ENCODE assay signal across 17 cellular contexts in the genomic region with DNA sequence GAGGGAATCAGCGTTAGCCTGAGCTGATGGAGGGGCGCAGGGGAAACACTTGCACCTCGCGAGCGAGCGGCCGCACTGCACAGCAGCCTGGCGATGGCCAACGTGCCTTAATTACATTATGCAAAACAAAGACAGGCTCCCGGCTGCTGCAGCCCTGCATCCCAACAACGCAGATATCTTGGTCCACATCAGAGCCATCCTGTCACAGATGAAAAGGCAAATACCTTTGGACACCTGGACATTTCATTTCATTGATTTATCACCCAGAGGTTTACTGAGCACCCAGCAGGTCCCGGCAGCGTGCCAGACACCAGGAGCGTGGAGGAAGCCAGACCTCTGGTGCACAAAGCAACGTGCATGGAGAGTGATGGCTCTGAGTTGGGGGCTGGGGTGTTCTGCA.
DNase-seq lines count a peak whose midpoint lies in the region; ATAC-seq and TF ChIP-seq lines count a peak whose summit lies in the region.
"Had no signal": no experiment of that assay in that cellular context is flagged by ENCODE, and none has a peak within 500 bp of the region (broad histone marks: within the 10 kb centered on the region; RNA-seq: fewer than 3 reads in every experiment).

No MANE protein-coding gene starts in this region.

- H3K9me3 Mint-ChIP-seq in type B pancreatic cell, result no peaks in the 10 kb centered on the region
- H3K9me3 Mint-ChIP-seq in activated CD8-positive, alpha-beta T cell treated with anti-CD3 and anti-CD28 coated beads for 36 hours, result no peaks in the 10 kb centered on the region

- H3K27ac Mint-ChIP-seq in type B pancreatic cell, result no peak overlapping the region
- H3K27ac Mint-ChIP-seq in activated CD8-positive, alpha-beta T cell treated with anti-CD3 and anti-CD28 coated beads for 36 hours, result no peak overlapping the region
- H3K27ac Mint-ChIP-seq: CD14-positive monocyte, GM23338 had no signal

- no peak overlapping the region for H3K4me3 ChIP-seq in BE2C (ENCODE audit: low read depth, low read length)
- H3K4me3 ChIP-seq: A549, GM23338, MG63 had no signal

- DNase-seq in activated effector memory CD4-positive, alpha-beta T cell treated with anti-CD3 and anti-CD28 coated beads, Interleukin-2, amount 50 U/mL, for 16 hours, result peak; percentile 34
- DNase-seq in activated effector memory CD4-positive, alpha-beta T cell treated with Interleukin-2 at 50 U/mL for 16 hours, result no peak
- DNase-seq in RPMI8226 (peak; percentile 34), mesenteric fat pad (ENCODE audit: low spot score) (peak; percentile 68), type B pancreatic cell (ENCODE audit: extremely low spot score, unreplicated experiment) (peak; percentile 49), BE2C (no peak)
- no peak for DNase-seq in activated CD8-positive, alpha-beta T cell treated with anti-CD3 and anti-CD28 coated beads for 36 hours
- DNase-seq: DMS53; MG63; NCI-H1105; NCI-H1930; NCI-H2171; NK-92 treated with Interleukin-12 subunit alpha and Interleukin-12 subunit beta, amount 100 ng/mL, for 24 hours had no signal

- H3K4me1 ChIP-seq in BE2C, result no peaks in the 10 kb centered on the region
- H3K4me1 ChIP-seq: A549 had no signal

- no peak for ATAC-seq in HG02642 (IDR thresholded peaks at IDR 0.05; ENCODE audit: poor library complexity, unreplicated experiment)
- no peak for ATAC-seq in activated CD8-positive, alpha-beta T cell treated with anti-CD3 and anti-CD28 coated beads for 36 hours
- ATAC-seq: A549, GM23338 had no signal

- H3K4me3 Mint-ChIP-seq in type B pancreatic cell, result no peak overlapping the region
- H3K4me3 Mint-ChIP-seq in activated CD8-positive, alpha-beta T cell treated with anti-CD3 and anti-CD28 coated beads for 36 hours, result no peak overlapping the region
- H3K4me3 Mint-ChIP-seq: CD14-positive monocyte, GM23338 had no signal

- POLR2A ChIA-PET in activated CD8-positive, alpha-beta T cell treated with anti-CD3 and anti-CD28 coated beads for 36 hours (lab: Charles Lee), result no interaction called here

- H3K4me1 Mint-ChIP-seq in type B pancreatic cell (ENCODE audit: unreplicated experiment), result no peaks in the 10 kb centered on the region
- H3K4me1 Mint-ChIP-seq in activated CD8-positive, alpha-beta T cell treated with anti-CD3 and anti-CD28 coated beads for 36 hours (ENCODE audit: low read depth), result no peaks in the 10 kb centered on the region
- H3K4me1 Mint-ChIP-seq: CD14-positive monocyte, GM23338 had no signal

- no peaks in the 10 kb centered on the region; the same call in 1 of the 2 replicates for H3K9me3 ChIP-seq in BE2C
- H3K9me3 ChIP-seq: A549, MG63 had no signal

- CTCF ChIA-PET in activated CD8-positive, alpha-beta T cell treated with anti-CD3 and anti-CD28 coated beads for 36 hours (lab: Charles Lee), result no interaction called here

- intact Hi-C loops in activated CD8-positive, alpha-beta T cell treated with anti-CD3 and anti-CD28 coated beads for 36 hours (cut with micrococcal nuclease), result no loop called here

- H3K27me3 Mint-ChIP-seq in type B pancreatic cell, result no peaks in the 10 kb centered on the region
- peaks cover 10% of the 10 kb centered on the region for H3K27me3 Mint-ChIP-seq in activated CD8-positive, alpha-beta T cell treated with anti-CD3 and anti-CD28 coated beads for 36 hours

- no peaks in the 10 kb centered on the region for H3K36me3 Mint-ChIP-seq in type B pancreatic cell
- H3K36me3 Mint-ChIP-seq in activated CD8-positive, alpha-beta T cell treated with anti-CD3 and anti-CD28 coated beads for 36 hours (ENCODE audit: low read depth), result no peaks in the 10 kb centered on the region
- H3K36me3 Mint-ChIP-seq: CD14-positive monocyte had no signal

- no peak for TF ChIP-seq CTCF in type B pancreatic cell (conservative IDR thresholded peaks at IDR 0.05)
- TF ChIP-seq CTCF in BE2C (IDR thresholded peaks at IDR 0.05; ENCODE audit: low read depth, low read length), result no peak
- no peak for TF ChIP-seq CTCF in activated CD8-positive, alpha-beta T cell treated with anti-CD3 and anti-CD28 coated beads for 36 hours (IDR thresholded peaks at IDR 0.05)

- no peaks in the 10 kb centered on the region for H3K36me3 ChIP-seq in BE2C
- H3K36me3 ChIP-seq: MG63 had no signal

- no peaks in the 10 kb centered on the region for H3K27me3 ChIP-seq in BE2C
- H3K27me3 ChIP-seq: MG63 had no signal

Comparison
In these comparisons a context has a peak if more than half of its experiments do, and no peak if none do; other contexts are left out.
1. DNase-seq: peak in activated effector memory CD4-positive, alpha-beta T cell treated with anti-CD3 and anti-CD28 coated beads, Interleukin-2, amount 50 U/mL, for 16 hours (single experiment), RPMI8226 (single experiment), mesenteric fat pad (single experiment) and type B pancreatic cell (single experiment); none in activated effector memory CD4-positive, alpha-beta T cell treated with Interleukin-2 at 50 U/mL for 16 hours (single experiment), BE2C (single experiment) and activated CD8-positive, alpha-beta T cell treated with anti-CD3 and anti-CD28 coated beads for 36 hours (single experiment).